ENCODE assay signal across 16 cellular contexts in genomic region chr9:130696996-130697395, GRCh38. TPM values are rescaled to one million over a fixed set of nuclear protein-coding genes. Genes with fewer than 3 reads are reported as not detected.
A peak's percentile ranks its signal among the peaks of the same experiment; 100 is the strongest.
DNase-seq lines count a peak whose midpoint lies in the region; ATAC-seq and TF ChIP-seq lines count a peak whose summit lies in the region.
"Had no signal": no experiment of that assay in that cellular context is flagged by ENCODE, and none has a peak within 500 bp of the region (broad histone marks: within the 10 kb centered on the region; RNA-seq: fewer than 3 reads in every experiment).

No MANE protein-coding gene starts in this region.

- H3K4me1 Mint-ChIP-seq in activated naive CD8-positive, alpha-beta T cell (ENCODE audit: low read depth): peaks cover 45% of the 10 kb centered on the region
- H3K4me1 Mint-ChIP-seq in activated naive CD8-positive, alpha-beta T cell treated with anti-CD3 and anti-CD28 coated beads for 36 hours: peaks cover 28% of the 10 kb centered on the region
- peaks cover 41% of the 10 kb centered on the region for H3K4me1 Mint-ChIP-seq in WTC11
- H3K4me1 Mint-ChIP-seq in activated CD8-positive, alpha-beta T cell treated with anti-CD3 and anti-CD28 coated beads, Interleukin-2, amount 10 ng/mL, durations not matched to agents 7 days and 5 days (ENCODE audit: low read depth): peaks cover 54% of the 10 kb centered on the region

- H3K4me3 ChIP-seq in epithelial cell of esophagus (ENCODE audit: low read length): no peak overlapping the region

- no peaks in the 10 kb centered on the region for H3K9me3 Mint-ChIP-seq in activated naive CD8-positive, alpha-beta T cell (ENCODE audit: low read depth)
- peaks cover 1% of the 10 kb centered on the region for H3K9me3 Mint-ChIP-seq in activated naive CD8-positive, alpha-beta T cell treated with anti-CD3 and anti-CD28 coated beads for 36 hours
- no peaks in the 10 kb centered on the region for H3K9me3 Mint-ChIP-seq in WTC11
- H3K9me3 Mint-ChIP-seq in activated CD8-positive, alpha-beta T cell treated with anti-CD3 and anti-CD28 coated beads, Interleukin-2, amount 10 ng/mL, durations not matched to agents 7 days and 5 days (ENCODE audit: insufficient read depth): no peaks in the 10 kb centered on the region

- H3K4me3 Mint-ChIP-seq in activated naive CD8-positive, alpha-beta T cell: peak overlapping the region; percentile 100
- no peak overlapping the region for H3K4me3 Mint-ChIP-seq in activated naive CD8-positive, alpha-beta T cell treated with anti-CD3 and anti-CD28 coated beads for 36 hours
- no peak overlapping the region for H3K4me3 Mint-ChIP-seq in WTC11
- H3K4me3 Mint-ChIP-seq in activated CD8-positive, alpha-beta T cell treated with anti-CD3 and anti-CD28 coated beads, Interleukin-2, amount 10 ng/mL, durations not matched to agents 7 days and 5 days: no peak overlapping the region

- no peaks in the 10 kb centered on the region for H3K27me3 Mint-ChIP-seq in activated naive CD8-positive, alpha-beta T cell
- no peaks in the 10 kb centered on the region for H3K27me3 Mint-ChIP-seq in activated naive CD8-positive, alpha-beta T cell treated with anti-CD3 and anti-CD28 coated beads for 36 hours
- no peaks in the 10 kb centered on the region for H3K27me3 Mint-ChIP-seq in WTC11 (ENCODE audit: low read depth)
- H3K27me3 Mint-ChIP-seq in activated CD8-positive, alpha-beta T cell treated with anti-CD3 and anti-CD28 coated beads, Interleukin-2, amount 10 ng/mL, durations not matched to agents 7 days and 5 days (ENCODE audit: low read depth): no peaks in the 10 kb centered on the region

- DNase-seq in activated naive CD8-positive, alpha-beta T cell treated with anti-CD3 and anti-CD28 coated beads for 36 hours: no peak
- DNase-seq in WTC11 (ENCODE audit: low spot score) (no peak), epithelial cell of esophagus (ENCODE audit: low read depth) (peak; percentile 63), cardiac septum (ENCODE audit: low spot score) (no peak)
- no peak for DNase-seq in activated CD8-positive, alpha-beta T cell treated with anti-CD3 and anti-CD28 coated beads, Interleukin-2, amount 10 ng/mL, durations not matched to agents 7 days and 5 days
- DNase-seq: ACHN, AML-193, DMS53, H9, NCI-H1048, NCI-H1436 treated with DMSO at 0.1 percent for 48 hours, NCI-H2029 treated with DMSO at 0.1 percent for 48 hours, NCI-H524 had no signal

- ATAC-seq in WTC11: no peak
- ATAC-seq in HG03432 (IDR thresholded peaks at IDR 0.05; ENCODE audit: unreplicated experiment): no peak
- no peak for ATAC-seq in activated CD8-positive, alpha-beta T cell treated with anti-CD3 and anti-CD28 coated beads, Interleukin-2, amount 10 ng/mL, durations not matched to agents 7 days and 5 days
- ATAC-seq: Right ventricle myocardium inferior had no signal

- TF ChIP-seq CTCF in WTC11 (IDR thresholded peaks at IDR 0.05): no peak
- no peak for TF ChIP-seq CTCF in epithelial cell of esophagus (IDR thresholded peaks at IDR 0.05; ENCODE audit: insufficient read depth, low read depth, low read length, missing control alignments)

- peak overlapping the region; percentile 68 for H3K27ac Mint-ChIP-seq in activated naive CD8-positive, alpha-beta T cell
- H3K27ac Mint-ChIP-seq in activated naive CD8-positive, alpha-beta T cell treated with anti-CD3 and anti-CD28 coated beads for 36 hours: no peak overlapping the region
- H3K27ac Mint-ChIP-seq in WTC11: peak overlapping the region; percentile 55
- no peak overlapping the region for H3K27ac Mint-ChIP-seq in activated CD8-positive, alpha-beta T cell treated with anti-CD3 and anti-CD28 coated beads, Interleukin-2, amount 10 ng/mL, durations not matched to agents 7 days and 5 days

- intact Hi-C loops in cardiac septum (cut with DNase I): no loop called here

- peaks cover 20% of the 10 kb centered on the region for H3K36me3 Mint-ChIP-seq in activated naive CD8-positive, alpha-beta T cell
- H3K36me3 Mint-ChIP-seq in activated naive CD8-positive, alpha-beta T cell treated with anti-CD3 and anti-CD28 coated beads for 36 hours: peaks cover 37% of the 10 kb centered on the region
- peaks cover 63% of the 10 kb centered on the region for H3K36me3 Mint-ChIP-seq in WTC11
- peaks cover 59% of the 10 kb centered on the region for H3K36me3 Mint-ChIP-seq in activated CD8-positive, alpha-beta T cell treated with anti-CD3 and anti-CD28 coated beads, Interleukin-2, amount 10 ng/mL, durations not matched to agents 7 days and 5 days (ENCODE audit: low read depth)

- POLR2A ChIA-PET in WTC11 (lab: Charles Lee): no interaction called here
- POLR2A ChIA-PET in activated CD8-positive, alpha-beta T cell treated with anti-CD3 and anti-CD28 coated beads, Interleukin-2, amount 10 ng/mL, durations not matched to agents 7 days and 5 days (lab: Charles Lee): no interaction called here

- CTCF ChIA-PET in WTC11 (lab: Charles Lee): no interaction called here
- CTCF ChIA-PET in activated CD8-positive, alpha-beta T cell treated with anti-CD3 and anti-CD28 coated beads, Interleukin-2, amount 10 ng/mL, durations not matched to agents 7 days and 5 days (lab: Charles Lee): interaction anchor here (0.6 to 1.0 kb wide), 5 partner anchors 9 to 237 kb away, joined by 3 to 4 read pairs (median 3); no protein-coding TSS in a partner anchor

TF ChIP-seq in WTC11, 78 proteins besides CTCF, POLR2A, EP300 and RAD21:
- TF ChIP-seq IRF1 (CRISPR knock-in tag; IDR thresholded peaks at IDR 0.05): no peak

RNA-seq across cellular contexts. Expression of gene EXOSC2, which starts 3.4 kb away (rescaled TPM):
- 100 to 1,000 TPM in 1 of 2 experiments, 10 to 100 TPM in 1; 96.4 to 101 TPM for total RNA-seq in activated naive CD8-positive, alpha-beta T cell treated with anti-CD3 and anti-CD28 coated beads for 36 hours
- total RNA-seq in WTC11 (2021) (76.1 to 80.3 TPM (median 79.2 TPM) in 3 replicates), cardiac septum (12.7 TPM)
- total RNA-seq in activated CD8-positive, alpha-beta T cell treated with anti-CD3 and anti-CD28 coated beads, Interleukin-2, amount 10 ng/mL, durations not matched to agents 7 days and 5 days: 10 to 100 TPM; 59.6 to 61.6 TPM

RNA-seq across cellular contexts. Expression of gene PRDM12, which starts 32.6 kb away (rescaled TPM):
- not detected for total RNA-seq in activated naive CD8-positive, alpha-beta T cell treated with anti-CD3 and anti-CD28 coated beads for 36 hours
- 0.07 to 0.09 TPM in 2 of 3 replicates, not detected in the other for total RNA-seq in WTC11 (2021)
- total RNA-seq in cardiac septum: not detected
- not detected for total RNA-seq in activated CD8-positive, alpha-beta T cell treated with anti-CD3 and anti-CD28 coated beads, Interleukin-2, amount 10 ng/mL, durations not matched to agents 7 days and 5 days
- total RNA-seq: H9, Right ventricle myocardium inferior had no signal

Comparison
In these comparisons a context has a peak if more than half of its experiments do, and no peak if none do; other contexts are left out.
1. H3K27ac Mint-ChIP-seq: peak in activated naive CD8-positive, alpha-beta T cell (single experiment) and WTC11 (single experiment); none in activated naive CD8-positive, alpha-beta T cell treated with anti-CD3 and anti-CD28 coated beads for 36 hours (single experiment) and activated CD8-positive, alpha-beta T cell treated with anti-CD3 and anti-CD28 coated beads, Interleukin-2, amount 10 ng/mL, durations not matched to agents 7 days and 5 days (single experiment).